Comparison of ENCODE assay signal across 9 cellular contexts in the genomic region with DNA sequence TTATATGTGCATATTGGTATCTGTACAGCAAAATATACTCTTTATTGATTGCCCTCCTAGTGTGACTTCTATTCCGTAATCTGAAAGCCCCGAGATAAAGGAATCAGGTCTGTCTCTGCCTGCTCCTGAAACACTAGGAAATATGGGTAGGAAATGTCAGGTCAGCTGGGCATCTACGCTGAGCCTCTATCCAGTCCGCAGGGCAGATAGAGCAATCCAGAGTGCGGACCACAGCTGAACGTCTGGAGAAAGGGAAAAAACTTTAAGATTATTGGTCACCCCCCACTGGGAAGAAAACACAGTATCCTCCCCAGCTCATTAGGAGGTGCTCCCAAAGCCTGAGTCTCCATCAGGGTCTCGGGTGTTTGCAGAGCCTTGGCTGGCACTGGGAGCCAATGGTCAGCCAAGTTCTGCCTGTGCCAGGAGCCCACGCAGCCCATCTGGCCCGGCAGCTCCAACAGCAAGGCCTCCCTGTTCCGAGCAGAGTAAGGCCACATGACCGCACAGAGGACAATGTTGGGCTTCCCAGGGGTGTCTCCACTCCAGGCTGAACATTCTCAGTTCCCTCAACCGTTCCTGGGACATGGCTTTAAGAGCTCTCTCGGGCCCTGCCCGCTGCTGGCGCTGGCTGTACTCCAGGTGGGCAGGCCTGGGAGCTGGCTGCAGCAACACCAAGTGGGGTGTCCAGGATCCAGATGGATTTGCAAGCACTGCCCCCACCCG. TPM values are rescaled to one million over a fixed set of nuclear protein-coding genes. Genes with fewer than 3 reads are reported as not detected.
DNase-seq lines count a peak whose midpoint lies in the region; ATAC-seq and TF ChIP-seq lines count a peak whose summit lies in the region.
"Had no signal": no experiment of that assay in that cellular context is flagged by ENCODE, and none has a peak within 500 bp of the region (broad histone marks: within the 10 kb centered on the region; RNA-seq: fewer than 3 reads in every experiment).

No MANE protein-coding gene starts in this region.

- peaks cover 0 to 18% of the 10 kb centered on the region in 2 donors for H3K4me1 ChIP-seq in aorta (ENCODE audit: control insufficient read depth in 1 of 2, insufficient read depth in 2 of 2, low read length in 2 of 2)

- intact Hi-C loops in aorta (cut with DNase I) = loop anchor here (5.0 to 10.0 kb wide), 5 partner anchors 36 to 248 kb away; no protein-coding TSS in a partner anchor

- H3K27me3 ChIP-seq in aorta (ENCODE audit: control insufficient read depth in 1 of 2, insufficient read depth in 2 of 2, low read length in 1 of 2) = no peaks in the 10 kb centered on the region

- peak; percentile 45 for DNase-seq in NCI-H345 (lab: John Stamatoyannopoulos, UW)
- DNase-seq in NCI-H345 treated with DMSO at 0.1 percent for 48 hours (lab: John Stamatoyannopoulos, UW; ENCODE audit: unreplicated experiment) = no peak
- peak; percentile 56 to 81 for DNase-seq in foreskin fibroblast
- DNase-seq in myocyte (ENCODE audit: low read depth) = peak; percentile 27
- DNase-seq in aorta = peak; percentile 67 to 82
- DNase-seq in activated CD4-positive, alpha-beta T cell treated with anti-CD3 and anti-CD28 coated beads, Interleukin-2, amount 50 U/mL, for 48 hours = no peak
- no peak for DNase-seq in SK-N-DZ (ENCODE audit: low spot score)
- DNase-seq: activated CD8-positive, alpha-beta T cell treated with anti-CD3 and anti-CD28 coated beads, Interleukin-2, amount 10 ng/mL, durations not matched to agents 7 days and 5 days had no signal

- WGBS in aorta, 2 donors = 7 to 9% methylated on average over 16 of the region's 16 CpGs

- no peak for TF ChIP-seq CTCF in foreskin fibroblast (IDR thresholded peaks at IDR 0.05; ENCODE audit: low read depth, low read length)

- no peaks in the 10 kb centered on the region for H3K36me3 ChIP-seq in aorta (ENCODE audit: control insufficient read depth in 1 of 2, insufficient read depth in 2 of 2, low read length in 1 of 2)

- ATAC-seq in aorta (ENCODE audit: low FRiP score) = peak; percentile 70
- no peak for ATAC-seq in HG02623 (IDR thresholded peaks at IDR 0.05; ENCODE audit: unreplicated experiment)
- ATAC-seq: activated CD8-positive, alpha-beta T cell treated with anti-CD3 and anti-CD28 coated beads, Interleukin-2, amount 10 ng/mL, durations not matched to agents 7 days and 5 days had no signal

- H3K27ac ChIP-seq in aorta (ENCODE audit: low read depth in 1 of 2, low read length in 2 of 2) = peak overlapping the region; percentile 33 to 41

- no peaks in the 10 kb centered on the region for H3K9me3 ChIP-seq in aorta (ENCODE audit: control insufficient read depth, low read length)

- H3K4me3 ChIP-seq in foreskin fibroblast (ENCODE audit: low read depth in 1 of 2, low read length in 2 of 2) = peak overlapping the region in 1 of 2 donors; percentile 78
- H3K4me3 ChIP-seq in aorta (ENCODE audit: low read length in 2 of 2) = no peak overlapping the region

RNA-seq across cellular contexts. Expression of gene CTBP2, which starts 7.6 kb away (rescaled TPM):
- 27.1 and 27.7 TPM in 2 replicates for total RNA-seq in myocyte
- 36.3 TPM for polyA plus RNA-seq in myocyte (2012)
- total RNA-seq in aorta = 10 to 100 TPM; 85.5 to 85.7 TPM
- 10 to 100 TPM; 32.4 to 51.9 TPM for polyA plus RNA-seq in aorta
- 88.4 and 92.9 TPM in 2 replicates for polyA plus RNA-seq in SK-N-DZ (2014; cell fraction: cytosol; rRNA removed)
- polyA plus RNA-seq in SK-N-DZ (2014; cell fraction: nucleus; rRNA removed) = 89.9 and 109 TPM in 2 replicates

Comparison
In these comparisons a context has a peak if more than half of its experiments do, and no peak if none do; other contexts are left out.
1. DNase-seq: peak in NCI-H345 (single experiment), foreskin fibroblast (2 of 2), myocyte (single experiment) and aorta (2 of 2); none in NCI-H345 treated with DMSO at 0.1 percent for 48 hours (single experiment), activated CD4-positive, alpha-beta T cell treated with anti-CD3 and anti-CD28 coated beads, Interleukin-2, amount 50 U/mL, for 48 hours (0 of 2) and SK-N-DZ (single experiment).